Comparison of ENCODE assay signal across 19 cellular contexts in genomic region chr22:37173709-37174108, GRCh38. TPM values are rescaled to one million over a fixed set of nuclear protein-coding genes. Genes with fewer than 3 reads are reported as not detected.
A peak's percentile ranks its signal among the peaks of the same experiment; 100 is the strongest.
DNase-seq lines count a peak whose midpoint lies in the region; ATAC-seq, FAIRE-seq and TF ChIP-seq lines count a peak whose summit lies in the region.
"Had no signal": no experiment of that assay in that cellular context is flagged by ENCODE, and none has a peak within 500 bp of the region (broad histone marks: within the 10 kb centered on the region; RNA-seq: fewer than 3 reads in every experiment).

No MANE protein-coding gene starts in this region.

- H3K4me1 Mint-ChIP-seq in natural killer cell = peaks cover 35 to 45% of the 10 kb centered on the region in 2 donors
- H3K4me1 Mint-ChIP-seq in activated CD4-positive, alpha-beta memory T cell treated with anti-CD3 and anti-CD28 coated beads for 36 hours (ENCODE audit: low read depth) = peaks cover 16% of the 10 kb centered on the region

- intact Hi-C loops in natural killer cell (cut with micrococcal nuclease) = no loop called here
- intact Hi-C loops in esophagus squamous epithelium (cut with DNase I) = no loop called here
- intact Hi-C loops in activated CD4-positive, alpha-beta memory T cell treated with anti-CD3 and anti-CD28 coated beads for 36 hours (cut with micrococcal nuclease) = no loop called here

- POLR2A ChIA-PET in activated CD4-positive, alpha-beta memory T cell treated with anti-CD3 and anti-CD28 coated beads for 36 hours (lab: Charles Lee) = no interaction called here

- no peaks in the 10 kb centered on the region for H3K27me3 ChIP-seq in small intestine (ENCODE audit: control insufficient read depth in 2 of 2, insufficient read depth in 2 of 2, low read length in 2 of 2)
- H3K27me3 ChIP-seq in esophagus squamous epithelium = peaks cover 0 to 45% (median 0%) of the 10 kb centered on the region in 4 donors
- H3K27me3 ChIP-seq: cardiac muscle cell had no signal

- H3K27ac ChIP-seq in small intestine (ENCODE audit: low read depth in 1 of 2, low read length in 1 of 2) (no peak overlapping the region), esophagus squamous epithelium (no peak overlapping the region)
- H3K27ac ChIP-seq: cardiac muscle cell, WERI-Rb-1 had no signal

- H3K4me3 ChIP-seq in AG10803 (ENCODE audit: low read length) (no peak overlapping the region), fibroblast of the aortic adventitia (ENCODE audit: low read depth, low read length) (no peak overlapping the region), small intestine (ENCODE audit: low read depth in 1 of 2, low read length in 2 of 2) (no peak overlapping the region), esophagus squamous epithelium (no peak overlapping the region)
- H3K4me3 ChIP-seq: cardiac muscle cell, mucosa of descending colon had no signal

- TF ChIP-seq CTCF in AG10803 (conservative IDR thresholded peaks at IDR 0.05; ENCODE audit: low read length) (no peak), fibroblast of the aortic adventitia (IDR thresholded peaks at IDR 0.05; ENCODE audit: insufficient read depth, low read length) (no peak), natural killer cell (IDR thresholded peaks at IDR 0.05) (no peak), esophagus squamous epithelium (IDR thresholded peaks at IDR 0.05) (no peak)

- no peak for FAIRE-seq in small intestine (lab: Jason Lieb, UNC)
- FAIRE-seq: kidney had no signal

- no peak overlapping the region for H3K4me3 Mint-ChIP-seq in natural killer cell
- no peak overlapping the region for H3K4me3 Mint-ChIP-seq in activated CD4-positive, alpha-beta memory T cell treated with anti-CD3 and anti-CD28 coated beads for 36 hours
- H3K4me3 Mint-ChIP-seq: stimulated activated naive CD8-positive, alpha-beta T cell treated with anti-CD3 and anti-CD28 coated beads, Interleukin-15, Interleukin-2, amounts not matched to agents 100 ng/mL and 50 ng/mL, for 24 hours had no signal

- no peaks in the 10 kb centered on the region for H3K9me3 Mint-ChIP-seq in natural killer cell
- no peaks in the 10 kb centered on the region for H3K9me3 Mint-ChIP-seq in activated CD4-positive, alpha-beta memory T cell treated with anti-CD3 and anti-CD28 coated beads for 36 hours
- H3K9me3 Mint-ChIP-seq: activated naive CD4-positive, alpha-beta T cell treated with anti-CD3 and anti-CD28 coated beads, Interleukin-2, amount 50 U/mL, for 72 hours; stimulated activated naive CD8-positive, alpha-beta T cell treated with anti-CD3 and anti-CD28 coated beads, Interleukin-15, Interleukin-2, amounts not matched to agents 100 ng/mL and 50 ng/mL, for 24 hours had no signal

- H3K36me3 ChIP-seq in small intestine (ENCODE audit: control insufficient read depth in 2 of 2, insufficient read depth in 2 of 2, low read length in 2 of 2) (no peaks in the 10 kb centered on the region), esophagus squamous epithelium (no peaks in the 10 kb centered on the region)
- H3K36me3 ChIP-seq: cardiac muscle cell, WERI-Rb-1 had no signal

- no peaks in the 10 kb centered on the region for H3K36me3 Mint-ChIP-seq in natural killer cell
- H3K36me3 Mint-ChIP-seq in activated CD4-positive, alpha-beta memory T cell treated with anti-CD3 and anti-CD28 coated beads for 36 hours = no peaks in the 10 kb centered on the region
- H3K36me3 Mint-ChIP-seq: activated naive CD4-positive, alpha-beta T cell treated with anti-CD3 and anti-CD28 coated beads, Interleukin-2, amount 50 U/mL, for 72 hours had no signal

- CTCF ChIA-PET in activated CD4-positive, alpha-beta memory T cell treated with anti-CD3 and anti-CD28 coated beads for 36 hours (lab: Charles Lee) = interaction anchor here (0.5 to 0.7 kb wide), 2 partner anchors 95 to 130 kb away, joined by 3 read pairs; no protein-coding TSS in a partner anchor

- WGBS in small intestine, 3 donors = 69 to 82% (median 75%) methylated on average over 6 of the region's 6 CpGs
- 62 to 72% methylated on average over 2 to 6 of the region's 6 CpGs for WGBS in esophagus squamous epithelium, 2 donors

- no peak for TF ChIP-seq POLR2A in esophagus squamous epithelium (IDR thresholded peaks at IDR 0.05)

- H3K4me1 ChIP-seq in small intestine (ENCODE audit: control insufficient read depth in 2 of 2, insufficient read depth in 1 of 2, low read depth in 1 of 2, low read length in 1 of 2) (peaks cover 7 to 11% of the 10 kb centered on the region in 2 donors), esophagus squamous epithelium (peaks cover 28 to 48% (median 31%) of the 10 kb centered on the region in 3 donors)

- no peaks in the 10 kb centered on the region for H3K9me3 ChIP-seq in small intestine (ENCODE audit: control insufficient read depth, low read depth)
- no peaks in the 10 kb centered on the region for H3K9me3 ChIP-seq in esophagus squamous epithelium
- H3K9me3 ChIP-seq: mucosa of descending colon had no signal

- ATAC-seq in natural killer cell = no peak
- ATAC-seq: activated naive CD4-positive, alpha-beta T cell treated with anti-CD3 and anti-CD28 coated beads, Interleukin-2, amount 50 U/mL, for 72 hours; mucosa of descending colon had no signal

- H3K27ac Mint-ChIP-seq in natural killer cell = no peak overlapping the region
- H3K27ac Mint-ChIP-seq in activated CD4-positive, alpha-beta memory T cell treated with anti-CD3 and anti-CD28 coated beads for 36 hours = no peak overlapping the region
- H3K27ac Mint-ChIP-seq: stimulated activated naive CD8-positive, alpha-beta T cell treated with anti-CD3 and anti-CD28 coated beads, Interleukin-15, Interleukin-2, amounts not matched to agents 100 ng/mL and 50 ng/mL, for 24 hours had no signal

- peaks cover 0 to 4% of the 10 kb centered on the region in 2 donors for H3K27me3 Mint-ChIP-seq in natural killer cell (ENCODE audit: low read depth in 2 of 2)
- peaks cover 3% of the 10 kb centered on the region for H3K27me3 Mint-ChIP-seq in activated CD4-positive, alpha-beta memory T cell treated with anti-CD3 and anti-CD28 coated beads for 36 hours
- H3K27me3 Mint-ChIP-seq: stimulated activated naive CD8-positive, alpha-beta T cell treated with anti-CD3 and anti-CD28 coated beads, Interleukin-15, Interleukin-2, amounts not matched to agents 100 ng/mL and 50 ng/mL, for 24 hours had no signal

- peak; percentile 89 for DNase-seq in AG10803 (ENCODE audit: low read depth)
- DNase-seq in MV-4-11 (lab: John Stamatoyannopoulos, UW) = peak; percentile 83
- DNase-seq in fibroblast of the aortic adventitia (ENCODE audit: low read depth) = peak; percentile 87
- DNase-seq in natural killer cell = peak; percentile 5
- no peak for DNase-seq in small intestine
- no peak for DNase-seq in esophagus squamous epithelium (lab: John Stamatoyannopoulos, UW)
- DNase-seq in activated CD4-positive, alpha-beta memory T cell treated with anti-CD3 and anti-CD28 coated beads for 36 hours = no peak
- DNase-seq in NCI-H2171 treated with DMSO at 0.1 percent for 48 hours (lab: John Stamatoyannopoulos, UW) = no peak
- DNase-seq: Calu3, GF-D8, kidney, nucleus accumbens, T-helper 1 cell, WERI-Rb-1 had no signal

RNA-seq across cellular contexts. Expression of gene C1QTNF6, which starts 14.3 kb away (rescaled TPM):
- total RNA-seq in fibroblast of the aortic adventitia (ENCODE audit: low replicate concordance) (4.2 and 4.6 TPM in 2 replicates), natural killer cell (10 to 100 TPM in 1 of 3 donors, 1 to 10 TPM in 2; 6.0 to 10.3 (median 6.7) TPM), esophagus squamous epithelium (1 to 10 TPM; 1.1 to 1.7 (median 1.4) TPM)
- 1 to 10 TPM; 2.4 to 3.6 (median 2.6) TPM for polyA plus RNA-seq in small intestine
- 10 to 100 TPM; 11.1 to 13.0 TPM for total RNA-seq in activated CD4-positive, alpha-beta memory T cell treated with anti-CD3 and anti-CD28 coated beads for 36 hours

RNA-seq across cellular contexts. Expression of gene IL2RB, which starts 24.0 kb away (rescaled TPM):
- total RNA-seq in fibroblast of the aortic adventitia (ENCODE audit: low replicate concordance) (under 0.01 TPM in 1 of 2 replicates, not detected in the other), natural killer cell (1,000 to 10,000 TPM in 2 of 3 donors, 100 to 1,000 TPM in 1; 905 to 1,386 (median 1,021) TPM), esophagus squamous epithelium (1 to 10 TPM; 1.6 to 6.5 (median 2.3) TPM)
- 1 to 10 TPM; 1.0 to 1.6 (median 1.6) TPM for polyA plus RNA-seq in small intestine
- 100 to 1,000 TPM; 306 to 310 TPM for total RNA-seq in activated CD4-positive, alpha-beta memory T cell treated with anti-CD3 and anti-CD28 coated beads for 36 hours
- total RNA-seq: Calu3, RPMI7951 had no signal
- polyA plus RNA-seq: cardiac muscle cell had no signal

RNA-seq across cellular contexts. Expression of gene SSTR3, which starts 38.6 kb away (rescaled TPM):
- total RNA-seq in fibroblast of the aortic adventitia (ENCODE audit: low replicate concordance) (0.41 TPM in 1 of 2 replicates, not detected in the other), natural killer cell (under 1 TPM; 0.20 to 0.64 (median 0.23) TPM), esophagus squamous epithelium (not detected)
- polyA plus RNA-seq in small intestine = under 1 TPM in 1 of 3 donors, not detected in 2; 0.09 TPM
- 1 to 10 TPM; 8.5 to 9.3 TPM for total RNA-seq in activated CD4-positive, alpha-beta memory T cell treated with anti-CD3 and anti-CD28 coated beads for 36 hours
- total RNA-seq: Calu3, RPMI7951 had no signal
- polyA plus RNA-seq: cardiac muscle cell had no signal

Comparison
In these comparisons a context has a peak if more than half of its experiments do, and no peak if none do; other contexts are left out.
1. DNase-seq: peak in AG10803 (single experiment), MV-4-11 (single experiment), fibroblast of the aortic adventitia (single experiment) and natural killer cell (single experiment); none in small intestine (single experiment), esophagus squamous epithelium (single experiment), activated CD4-positive, alpha-beta memory T cell treated with anti-CD3 and anti-CD28 coated beads for 36 hours (single experiment) and NCI-H2171 treated with DMSO at 0.1 percent for 48 hours (single experiment).
2. RNA of gene IL2RB, which starts 24.0 kb away (total RNA-seq): 905 to 1,386 TPM in natural killer cell and 306 to 310 TPM in activated CD4-positive, alpha-beta memory T cell treated with anti-CD3 and anti-CD28 coated beads for 36 hours; 1.6 to 6.5 TPM in esophagus squamous epithelium and under 0.01 TPM in fibroblast of the aortic adventitia; every median in the first group is over 10 times any median in the second.